1 cellular context compared by ENCODE assay signal in genomic region chr20:46552460-46553420, GRCh38.
TF ChIP-seq lines count a peak whose summit lies in the region.

No MANE protein-coding gene starts in this region.

TF ChIP-seq in GM12878, 131 proteins besides CTCF, POLR2A, EP300 and RAD21 (continued from another document and continues in another):
- TF ChIP-seq RELB (IDR thresholded peaks at IDR 0.05; ENCODE audit: low read depth) (peak; percentile 83), SMAD5 (IDR thresholded peaks at IDR 0.05; ENCODE audit: low read depth) (no peak), SPI1 (IDR thresholded peaks at IDR 0.05; ENCODE audit: borderline replicate concordance, insufficient read depth, low read depth, low read length) (peak; percentile 82; the same call in 1 of the 2 replicates), EED (IDR thresholded peaks at IDR 0.05; ENCODE audit: low read depth) (peak; percentile 96), RBBP5 (conservative IDR thresholded peaks at IDR 0.05) (no peak), MEF2B (IDR thresholded peaks at IDR 0.05; ENCODE audit: partially characterized antibody, poor library complexity, severe bottlenecking) (peak; percentile 90), FOS (IDR thresholded peaks at IDR 0.05; ENCODE audit: borderline replicate concordance, extremely low read depth, insufficient read length) (no peak), GABPA (IDR thresholded peaks at IDR 0.05; ENCODE audit: low read depth) (no peak), PAX8 (IDR thresholded peaks at IDR 0.05) (no peak), PAX5 (IDR thresholded peaks at IDR 0.05; ENCODE audit: borderline replicate concordance, low read depth, low read length) (peak; percentile 72; the same call in 1 of the 2 replicates), ZBTB33 (IDR thresholded peaks at IDR 0.05) (no peak), SREBF1 (IDR thresholded peaks at IDR 0.05; ENCODE audit: low read length) (no peak), SP1 (IDR thresholded peaks at IDR 0.05; ENCODE audit: low read depth, low read length) (peak; percentile 69), RAD51 (IDR thresholded peaks at IDR 0.05) (no peak), NR2C1 (IDR thresholded peaks at IDR 0.05) (no peak), CHD4 (IDR thresholded peaks at IDR 0.05) (no peak), ZBED1 (IDR thresholded peaks at IDR 0.05; ENCODE audit: borderline replicate concordance) (peak; percentile 73; the same call in 1 of the 2 replicates), HDAC6 (IDR thresholded peaks at IDR 0.05; ENCODE audit: unreplicated experiment) (no peak), RFX5 (IDR thresholded peaks at IDR 0.05; ENCODE audit: low read depth, low read length) (no peak), HCFC1 (IDR thresholded peaks at IDR 0.05; ENCODE audit: low read length) (no peak), ETV6 (conservative IDR thresholded peaks at IDR 0.05 in 1 of 2, IDR thresholded peaks at IDR 0.05 in 1 of 2; ENCODE audit: borderline replicate concordance in 1 of 2, low read depth in 1 of 2) (peak in 1 of 2 experiments; percentile 86; a peak in 2 of 4 replicates), E2F4 (IDR thresholded peaks at IDR 0.05; ENCODE audit: low read depth, low read length) (no peak), KDM1A (IDR thresholded peaks at IDR 0.05; ENCODE audit: borderline replicate concordance) (no peak), TBL1XR1 (IDR thresholded peaks at IDR 0.05; ENCODE audit: low read depth, low read length) (peak; percentile 97), E4F1 (IDR thresholded peaks at IDR 0.05; ENCODE audit: borderline replicate concordance, partially characterized antibody) (no peak), RB1 (IDR thresholded peaks at IDR 0.05; ENCODE audit: borderline replicate concordance) (no peak), SMARCA5 (IDR thresholded peaks at IDR 0.05) (peak; percentile 74), HDGF (IDR thresholded peaks at IDR 0.05) (no peak), NFIC (IDR thresholded peaks at IDR 0.05; ENCODE audit: low read depth, low read length) (peak; percentile 93), ZNF217 (IDR thresholded peaks at IDR 0.05) (no peak), POLR2AphosphoS5 (IDR thresholded peaks at IDR 0.05; ENCODE audit: low read length) (peak; percentile 15), SUZ12 (IDR thresholded peaks at IDR 0.05; ENCODE audit: unreplicated experiment) (no peak), MLLT1 (IDR thresholded peaks at IDR 0.05) (0 out of 2 replicates have a peak, but pooled peaks have one; percentile 22), CEBPB (IDR thresholded peaks at IDR 0.05; ENCODE audit: borderline replicate concordance in 1 of 2, low read depth in 2 of 2, low read length in 2 of 2) (peak in 1 of 2 experiments; percentile 79; a peak in 1 of 4 replicates), GATAD2B (conservative IDR thresholded peaks at IDR 0.05; ENCODE audit: low read depth) (no peak), BCLAF1 (IDR thresholded peaks at IDR 0.05) (no peak)
- TF ChIP-seq, protein P1, sequence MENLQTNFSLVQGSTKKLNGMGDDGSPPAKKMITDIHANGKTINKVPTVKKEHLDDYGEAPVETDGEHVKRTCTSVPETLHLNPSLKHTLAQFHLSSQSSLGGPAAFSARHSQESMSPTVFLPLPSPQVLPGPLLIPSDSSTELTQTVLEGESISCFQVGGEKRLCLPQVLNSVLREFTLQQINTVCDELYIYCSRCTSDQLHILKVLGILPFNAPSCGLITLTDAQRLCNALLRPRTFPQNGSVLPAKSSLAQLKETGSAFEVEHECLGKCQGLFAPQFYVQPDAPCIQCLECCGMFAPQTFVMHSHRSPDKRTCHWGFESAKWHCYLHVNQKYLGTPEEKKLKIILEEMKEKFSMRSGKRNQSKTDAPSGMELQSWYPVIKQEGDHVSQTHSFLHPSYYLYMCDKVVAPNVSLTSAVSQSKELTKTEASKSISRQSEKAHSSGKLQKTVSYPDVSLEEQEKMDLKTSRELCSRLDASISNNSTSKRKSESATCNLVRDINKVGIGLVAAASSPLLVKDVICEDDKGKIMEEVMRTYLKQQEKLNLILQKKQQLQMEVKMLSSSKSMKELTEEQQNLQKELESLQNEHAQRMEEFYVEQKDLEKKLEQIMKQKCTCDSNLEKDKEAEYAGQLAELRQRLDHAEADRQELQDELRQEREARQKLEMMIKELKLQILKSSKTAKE (IDR thresholded peaks at IDR 0.05; ENCODE audit: low read depth, poor library complexity, severe bottlenecking) = peak; percentile 32
- TF ChIP-seq, protein P2, sequence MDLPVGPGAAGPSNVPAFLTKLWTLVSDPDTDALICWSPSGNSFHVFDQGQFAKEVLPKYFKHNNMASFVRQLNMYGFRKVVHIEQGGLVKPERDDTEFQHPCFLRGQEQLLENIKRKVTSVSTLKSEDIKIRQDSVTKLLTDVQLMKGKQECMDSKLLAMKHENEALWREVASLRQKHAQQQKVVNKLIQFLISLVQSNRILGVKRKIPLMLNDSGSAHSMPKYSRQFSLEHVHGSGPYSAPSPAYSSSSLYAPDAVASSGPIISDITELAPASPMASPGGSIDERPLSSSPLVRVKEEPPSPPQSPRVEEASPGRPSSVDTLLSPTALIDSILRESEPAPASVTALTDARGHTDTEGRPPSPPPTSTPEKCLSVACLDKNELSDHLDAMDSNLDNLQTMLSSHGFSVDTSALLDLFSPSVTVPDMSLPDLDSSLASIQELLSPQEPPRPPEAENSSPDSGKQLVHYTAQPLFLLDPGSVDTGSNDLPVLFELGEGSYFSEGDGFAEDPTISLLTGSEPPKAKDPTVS (IDR thresholded peaks at IDR 0.05; ENCODE audit: low read depth, low read length) = no peak
- TF ChIP-seq, protein P3, sequence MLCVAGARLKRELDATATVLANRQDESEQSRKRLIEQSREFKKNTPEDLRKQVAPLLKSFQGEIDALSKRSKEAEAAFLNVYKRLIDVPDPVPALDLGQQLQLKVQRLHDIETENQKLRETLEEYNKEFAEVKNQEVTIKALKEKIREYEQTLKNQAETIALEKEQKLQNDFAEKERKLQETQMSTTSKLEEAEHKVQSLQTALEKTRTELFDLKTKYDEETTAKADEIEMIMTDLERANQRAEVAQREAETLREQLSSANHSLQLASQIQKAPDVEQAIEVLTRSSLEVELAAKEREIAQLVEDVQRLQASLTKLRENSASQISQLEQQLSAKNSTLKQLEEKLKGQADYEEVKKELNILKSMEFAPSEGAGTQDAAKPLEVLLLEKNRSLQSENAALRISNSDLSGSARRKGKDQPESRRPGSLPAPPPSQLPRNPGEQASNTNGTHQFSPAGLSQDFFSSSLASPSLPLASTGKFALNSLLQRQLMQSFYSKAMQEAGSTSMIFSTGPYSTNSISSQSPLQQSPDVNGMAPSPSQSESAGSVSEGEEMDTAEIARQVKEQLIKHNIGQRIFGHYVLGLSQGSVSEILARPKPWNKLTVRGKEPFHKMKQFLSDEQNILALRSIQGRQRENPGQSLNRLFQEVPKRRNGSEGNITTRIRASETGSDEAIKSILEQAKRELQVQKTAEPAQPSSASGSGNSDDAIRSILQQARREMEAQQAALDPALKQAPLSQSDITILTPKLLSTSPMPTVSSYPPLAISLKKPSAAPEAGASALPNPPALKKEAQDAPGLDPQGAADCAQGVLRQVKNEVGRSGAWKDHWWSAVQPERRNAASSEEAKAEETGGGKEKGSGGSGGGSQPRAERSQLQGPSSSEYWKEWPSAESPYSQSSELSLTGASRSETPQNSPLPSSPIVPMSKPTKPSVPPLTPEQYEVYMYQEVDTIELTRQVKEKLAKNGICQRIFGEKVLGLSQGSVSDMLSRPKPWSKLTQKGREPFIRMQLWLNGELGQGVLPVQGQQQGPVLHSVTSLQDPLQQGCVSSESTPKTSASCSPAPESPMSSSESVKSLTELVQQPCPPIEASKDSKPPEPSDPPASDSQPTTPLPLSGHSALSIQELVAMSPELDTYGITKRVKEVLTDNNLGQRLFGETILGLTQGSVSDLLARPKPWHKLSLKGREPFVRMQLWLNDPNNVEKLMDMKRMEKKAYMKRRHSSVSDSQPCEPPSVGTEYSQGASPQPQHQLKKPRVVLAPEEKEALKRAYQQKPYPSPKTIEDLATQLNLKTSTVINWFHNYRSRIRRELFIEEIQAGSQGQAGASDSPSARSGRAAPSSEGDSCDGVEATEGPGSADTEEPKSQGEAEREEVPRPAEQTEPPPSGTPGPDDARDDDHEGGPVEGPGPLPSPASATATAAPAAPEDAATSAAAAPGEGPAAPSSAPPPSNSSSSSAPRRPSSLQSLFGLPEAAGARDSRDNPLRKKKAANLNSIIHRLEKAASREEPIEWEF (IDR thresholded peaks at IDR 0.05; ENCODE audit: insufficient replicate concordance, low read depth, low read length) = peak; percentile 26
- TF ChIP-seq, protein P4, sequence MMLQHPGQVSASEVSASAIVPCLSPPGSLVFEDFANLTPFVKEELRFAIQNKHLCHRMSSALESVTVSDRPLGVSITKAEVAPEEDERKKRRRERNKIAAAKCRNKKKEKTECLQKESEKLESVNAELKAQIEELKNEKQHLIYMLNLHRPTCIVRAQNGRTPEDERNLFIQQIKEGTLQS (IDR thresholded peaks at IDR 0.05; ENCODE audit: borderline replicate concordance, extremely low read depth, low read depth, low read length) = no peak
